Comparison of ENCODE assay signal across 7 cellular contexts in genomic region chr15:56780326-56780725, GRCh38. TPM values are rescaled to one million over a fixed set of nuclear protein-coding genes. Genes with fewer than 3 reads are reported as not detected.
A peak's percentile ranks its signal among the peaks of the same experiment; 100 is the strongest.
DNase-seq lines count a peak whose midpoint lies in the region; ATAC-seq lines count a peak whose summit lies in the region.
"Not testable (repeated sequence)": the region's sequence is repeated elsewhere in the genome, so short reads cannot be mapped to it uniquely, and the experiment has no call there.

No MANE protein-coding gene starts in this region.

- in situ Hi-C loops in KBM-7 (cut with MboI; ENCODE audit: low pct_unique_long_range_greater_than_20kb, low sequenced_read_pairs), result not testable (repeated sequence)

- H3K4me3 Mint-ChIP-seq in activated CD4-positive, alpha-beta memory T cell treated with anti-CD3 and anti-CD28 coated beads for 36 hours; activated T-helper 2 cell treated with anti-CD3 and anti-CD28 coated beads, Interferon-gamma antibody, Interleukin-2, Interleukin-4, amounts not matched to agents 10 μg/mL and 5 μg/mL and 100 μg/mL, durations not matched to agents 14 hours and 24 hours and 36 hours (ENCODE audit: low read depth): not testable (repeated sequence)
- peak overlapping the region; percentile 58 to 60 for H3K4me3 Mint-ChIP-seq in effector memory CD8-positive, alpha-beta T cell

- CTCF ChIA-PET in activated CD4-positive, alpha-beta memory T cell treated with anti-CD3 and anti-CD28 coated beads for 36 hours (lab: Charles Lee), result interaction anchor here (0.9 kb wide), 1 partner anchor 42 kb away, joined by 4 read pairs; no protein-coding TSS in a partner anchor

- H3K9me3 Mint-ChIP-seq in activated CD4-positive, alpha-beta memory T cell treated with anti-CD3 and anti-CD28 coated beads for 36 hours; effector memory CD8-positive, alpha-beta T cell: not testable (repeated sequence)
- H3K9me3 Mint-ChIP-seq in activated T-helper 2 cell treated with anti-CD3 and anti-CD28 coated beads, Interferon-gamma antibody, Interleukin-2, Interleukin-4, amounts not matched to agents 10 μg/mL and 5 μg/mL and 100 μg/mL, durations not matched to agents 14 hours and 24 hours and 36 hours, result peaks cover 43% of the 10 kb centered on the region

- POLR2A ChIA-PET in activated CD4-positive, alpha-beta memory T cell treated with anti-CD3 and anti-CD28 coated beads for 36 hours (lab: Charles Lee), result not testable (repeated sequence)

- not testable (repeated sequence) for H3K4me1 Mint-ChIP-seq in activated CD4-positive, alpha-beta memory T cell treated with anti-CD3 and anti-CD28 coated beads for 36 hours (ENCODE audit: low read depth); effector memory CD8-positive, alpha-beta T cell (ENCODE audit: low read depth in 2 of 2)
- peaks cover 27% of the 10 kb centered on the region for H3K4me1 Mint-ChIP-seq in activated T-helper 2 cell treated with anti-CD3 and anti-CD28 coated beads, Interferon-gamma antibody, Interleukin-2, Interleukin-4, amounts not matched to agents 10 μg/mL and 5 μg/mL and 100 μg/mL, durations not matched to agents 14 hours and 24 hours and 36 hours (ENCODE audit: low read depth)

- peak; percentile 45 for DNase-seq in GDM1 (lab: John Stamatoyannopoulos, UW)
- DNase-seq in KBM-7, result peak; percentile 96
- peak; percentile 12 for DNase-seq in NOMO-1 treated with dmso at 0.1 percent for 144 hours (lab: John Stamatoyannopoulos, UW; ENCODE audit: unreplicated experiment)
- DNase-seq in activated CD4-positive, alpha-beta memory T cell treated with anti-CD3 and anti-CD28 coated beads for 36 hours, result peak; percentile 50
- DNase-seq in activated T-helper 2 cell treated with anti-CD3 and anti-CD28 coated beads, Interferon-gamma antibody, Interleukin-2, Interleukin-4, amounts not matched to agents 10 μg/mL and 5 μg/mL and 100 μg/mL, durations not matched to agents 14 hours and 24 hours and 36 hours (ENCODE audit: low spot score); effector memory CD8-positive, alpha-beta T cell: not testable (repeated sequence)
- peak; percentile 12 to 23 for DNase-seq in stimulated activated CD8-positive, alpha-beta memory T cell treated with anti-CD3 and anti-CD28 coated beads, Interleukin-15, amount 100 ng/mL, for 48 hours (ENCODE audit: low read depth in 2 of 2)

- ATAC-seq in effector memory CD8-positive, alpha-beta T cell (replicated peaks), result not testable (repeated sequence)

- intact Hi-C loops in activated CD4-positive, alpha-beta memory T cell treated with anti-CD3 and anti-CD28 coated beads for 36 hours (cut with micrococcal nuclease); activated T-helper 2 cell treated with anti-CD3 and anti-CD28 coated beads, Interferon-gamma antibody, Interleukin-2, Interleukin-4, amounts not matched to agents 10 μg/mL and 5 μg/mL and 100 μg/mL, durations not matched to agents 14 hours and 24 hours and 36 hours (cut with micrococcal nuclease): not testable (repeated sequence)

- H3K36me3 Mint-ChIP-seq in activated CD4-positive, alpha-beta memory T cell treated with anti-CD3 and anti-CD28 coated beads for 36 hours; effector memory CD8-positive, alpha-beta T cell (ENCODE audit: insufficient read depth): not testable (repeated sequence)
- H3K36me3 Mint-ChIP-seq in activated T-helper 2 cell treated with anti-CD3 and anti-CD28 coated beads, Interferon-gamma antibody, Interleukin-2, Interleukin-4, amounts not matched to agents 10 μg/mL and 5 μg/mL and 100 μg/mL, durations not matched to agents 14 hours and 24 hours and 36 hours (ENCODE audit: low read depth), result peaks cover 15% of the 10 kb centered on the region

- peak overlapping the region; percentile 24 for H3K27ac Mint-ChIP-seq in activated CD4-positive, alpha-beta memory T cell treated with anti-CD3 and anti-CD28 coated beads for 36 hours
- peak overlapping the region; percentile 51 for H3K27ac Mint-ChIP-seq in activated T-helper 2 cell treated with anti-CD3 and anti-CD28 coated beads, Interferon-gamma antibody, Interleukin-2, Interleukin-4, amounts not matched to agents 10 μg/mL and 5 μg/mL and 100 μg/mL, durations not matched to agents 14 hours and 24 hours and 36 hours
- H3K27ac Mint-ChIP-seq in effector memory CD8-positive, alpha-beta T cell, result not testable (repeated sequence)

- peaks cover 14% of the 10 kb centered on the region for H3K27me3 Mint-ChIP-seq in activated CD4-positive, alpha-beta memory T cell treated with anti-CD3 and anti-CD28 coated beads for 36 hours
- not testable (repeated sequence) for H3K27me3 Mint-ChIP-seq in activated T-helper 2 cell treated with anti-CD3 and anti-CD28 coated beads, Interferon-gamma antibody, Interleukin-2, Interleukin-4, amounts not matched to agents 10 μg/mL and 5 μg/mL and 100 μg/mL, durations not matched to agents 14 hours and 24 hours and 36 hours (ENCODE audit: low read depth)
- H3K27me3 Mint-ChIP-seq in effector memory CD8-positive, alpha-beta T cell, result peaks cover 10 to 19% of the 10 kb centered on the region in 2 donors

RNA-seq across cellular contexts. Expression of gene ZNF280D, which starts 47.0 kb away (rescaled TPM):
- 10 to 100 TPM; 18.0 to 19.3 TPM for total RNA-seq in activated CD4-positive, alpha-beta memory T cell treated with anti-CD3 and anti-CD28 coated beads for 36 hours
- total RNA-seq in activated T-helper 2 cell treated with anti-CD3 and anti-CD28 coated beads, Interferon-gamma antibody, Interleukin-2, Interleukin-4, amounts not matched to agents 10 μg/mL and 5 μg/mL and 100 μg/mL, durations not matched to agents 14 hours and 24 hours and 36 hours, result 24.0 and 26.0 TPM in 2 replicates
